In genomic region chr1:147496571-147496970, GRCh38 we compare ENCODE assay signal across 7 cellular contexts. TPM values are rescaled to one million over a fixed set of nuclear protein-coding genes. Genes with fewer than 3 reads are reported as not detected.
A peak's percentile ranks its signal among the peaks of the same experiment; 100 is the strongest.
DNase-seq lines count a peak whose midpoint lies in the region; ATAC-seq and TF ChIP-seq lines count a peak whose summit lies in the region.

No MANE protein-coding gene starts in this region.

- TF ChIP-seq POLR2A in sigmoid colon (IDR thresholded peaks at IDR 0.05), result no peak

- TF ChIP-seq CTCF in GM12872 (IDR thresholded peaks at IDR 0.05; ENCODE audit: insufficient read depth, low read depth, low read length), result peak; percentile 36; the same call in 1 of the 3 replicates
- TF ChIP-seq CTCF in sigmoid colon (IDR thresholded peaks at IDR 0.05), result peak in 3 of 4 experiments; percentile 16 to 39 (median 37)

- intact Hi-C loops in sigmoid colon (cut with DNase I), result loop anchor here (5.0 kb wide), 1 partner anchor 401 kb away; no protein-coding TSS in a partner anchor

- no peak for ATAC-seq in HG03135 (IDR thresholded peaks at IDR 0.05; ENCODE audit: unreplicated experiment)
- ATAC-seq in GM21723 (IDR thresholded peaks at IDR 0.05; ENCODE audit: unreplicated experiment), result no peak

- no peak overlapping the region for H3K4me3 ChIP-seq in sigmoid colon

- peaks cover 0 to 6% (median 5%) of the 10 kb centered on the region in 4 donors for H3K4me1 ChIP-seq in sigmoid colon

- no peak for TF ChIP-seq EP300 in sigmoid colon (IDR thresholded peaks at IDR 0.05)

- WGBS in sigmoid colon, 2 donors, result 47 to 63% methylated on average over 4 of the region's 4 CpGs

- no peaks in the 10 kb centered on the region for H3K27me3 ChIP-seq in sigmoid colon

- DNase-seq in NCI-H345 (lab: John Stamatoyannopoulos, UW) (peak; percentile 21), fibroblast of gingiva (ENCODE audit: low read depth) (peak; percentile 14), sigmoid colon (peak; percentile 72), NCI-H226 (no peak)

- no peaks in the 10 kb centered on the region for H3K36me3 ChIP-seq in sigmoid colon

- peak overlapping the region in 1 of 4 donors; percentile 21 for H3K27ac ChIP-seq in sigmoid colon

- no peaks in the 10 kb centered on the region for H3K9me3 ChIP-seq in sigmoid colon

RNA-seq across cellular contexts. Expression of gene BCL9, which starts 44.7 kb away (rescaled TPM):
- 10 to 100 TPM; 12.8 to 21.9 (median 15.4) TPM for total RNA-seq in sigmoid colon
- polyA plus RNA-seq in sigmoid colon, result 10 to 100 TPM in 1 of 3 donors, 1 to 10 TPM in 2; 2.5 to 12.0 (median 3.0) TPM
